In genomic region chr12:130031571-130032189, GRCh38 we compare ENCODE assay signal across 8 cellular contexts.
DNase-seq lines count a peak whose midpoint lies in the region; ATAC-seq and TF ChIP-seq lines count a peak whose summit lies in the region.

No MANE protein-coding gene starts in this region.

- H3K27me3 ChIP-seq in gastrocnemius medialis (peaks cover 0 to 8% (median 0%) of the 10 kb centered on the region in 3 donors), sigmoid colon (peaks cover 0 to 56% (median 0%) of the 10 kb centered on the region in 3 donors)

- H3K79me2 ChIP-seq in OCI-LY7 (ENCODE audit: insufficient read depth, low read depth, low read length) = no peaks in the 10 kb centered on the region

- H3K4me3 ChIP-seq in OCI-LY7 (ENCODE audit: low read depth, low read length, poor library complexity, severe bottlenecking) = no peak overlapping the region
- H3K4me3 ChIP-seq in gastrocnemius medialis = no peak overlapping the region
- H3K4me3 ChIP-seq in sigmoid colon = no peak overlapping the region

- no peak for TF ChIP-seq EP300 in sigmoid colon (IDR thresholded peaks at IDR 0.05)

- H3K4me2 ChIP-seq in OCI-LY7 (ENCODE audit: low read length) = no peak overlapping the region

- H3K9me3 ChIP-seq in OCI-LY7 (ENCODE audit: low read length) = no peaks in the 10 kb centered on the region
- no peaks in the 10 kb centered on the region for H3K9me3 ChIP-seq in gastrocnemius medialis
- H3K9me3 ChIP-seq in sigmoid colon = no peaks in the 10 kb centered on the region

- no peak for TF ChIP-seq POLR2A in gastrocnemius medialis (IDR thresholded peaks at IDR 0.05)
- no peak for TF ChIP-seq POLR2A in sigmoid colon (IDR thresholded peaks at IDR 0.05)

- no peaks in the 10 kb centered on the region for H3K4me1 ChIP-seq in OCI-LY7 (ENCODE audit: insufficient read depth, low read length, poor library complexity, severe bottlenecking)
- H3K4me1 ChIP-seq in gastrocnemius medialis = no peaks in the 10 kb centered on the region
- no peaks in the 10 kb centered on the region for H3K4me1 ChIP-seq in sigmoid colon

- H2AFZ ChIP-seq in OCI-LY7 (ENCODE audit: low read length) = no peak overlapping the region

- in situ Hi-C loops in gastrocnemius medialis (cut with MboI; ENCODE audit: low sequenced_read_pairs in 4 of 4) = loop anchor here in 2 of 4 donors (10.0 to 25.0 kb wide), 2 partner anchors 313 to 706 kb away; no protein-coding TSS in a partner anchor

- H3K4me3 Mint-ChIP-seq in activated T-helper 1 cell treated with anti-CD3 and anti-CD28 coated beads, Interleukin-12 subunit alpha, Interleukin-12 subunit beta, Interleukin-2, Interleukin-4 antibody, amounts not matched to agents 30 ng/mL and 10 ng/mL and 1 ng/mL, durations not matched to agents 14 hours and 24 hours and 36 hours = no peak overlapping the region

- intact Hi-C loops in OCI-LY7 (cut with micrococcal nuclease; ENCODE audit: unreplicated experiment) = no loop called here
- intact Hi-C loops in activated T-helper 1 cell treated with anti-CD3 and anti-CD28 coated beads, Interleukin-12 subunit alpha, Interleukin-12 subunit beta, Interleukin-2, Interleukin-4 antibody, amounts not matched to agents 30 ng/mL and 10 ng/mL and 1 ng/mL, durations not matched to agents 14 hours and 24 hours and 36 hours (cut with micrococcal nuclease) = loop anchor here (1.0 kb wide), 1 partner anchor 304 kb away; no protein-coding TSS in a partner anchor
- intact Hi-C loops in head of caudate nucleus (cut with DNase I) = no loop called here
- intact Hi-C loops in gastrocnemius medialis (cut with DNase I; ENCODE audit: low total_unique reads) = no loop called here
- intact Hi-C loops in sigmoid colon (cut with DNase I) = no loop called here

- CTCF ChIA-PET in OCI-LY7 (lab: Charles Lee; ENCODE audit: unreplicated experiment) = interaction anchor here (0.6 kb wide), 1 partner anchor 218 kb away, joined by 3 read pairs; no protein-coding TSS in a partner anchor

- no peaks in the 10 kb centered on the region for H3K4me1 Mint-ChIP-seq in activated T-helper 1 cell treated with anti-CD3 and anti-CD28 coated beads, Interleukin-12 subunit alpha, Interleukin-12 subunit beta, Interleukin-2, Interleukin-4 antibody, amounts not matched to agents 30 ng/mL and 10 ng/mL and 1 ng/mL, durations not matched to agents 14 hours and 24 hours and 36 hours (ENCODE audit: low read depth)

- H3K36me3 ChIP-seq in OCI-LY7 (ENCODE audit: insufficient read depth, low read length) (no peaks in the 10 kb centered on the region), gastrocnemius medialis (no peaks in the 10 kb centered on the region), sigmoid colon (no peaks in the 10 kb centered on the region)

- TF ChIP-seq CTCF in OCI-LY7 (conservative IDR thresholded peaks at IDR 0.05; ENCODE audit: low read length) (peak; percentile 99), gastrocnemius medialis (IDR thresholded peaks at IDR 0.05 in 4 of 5, conservative IDR thresholded peaks at IDR 0.05 in 1 of 5) (peak in 3 of 5 experiments; percentile 33 to 62 (median 49)), sigmoid colon (IDR thresholded peaks at IDR 0.05) (peak in 2 of 4 experiments; percentile 35 to 70)

- POLR2A ChIA-PET in OCI-LY7 (lab: Charles Lee) = interaction anchor here (0.6 kb wide), 1 partner anchor 229 kb away, joined by 3 read pairs; no protein-coding TSS in a partner anchor

- H3K27ac ChIP-seq in OCI-LY7 (ENCODE audit: low read depth, low read length, poor library complexity, severe bottlenecking) (no peak overlapping the region), gastrocnemius medialis (no peak overlapping the region), sigmoid colon (no peak overlapping the region)

- H4K20me1 ChIP-seq in OCI-LY7 (ENCODE audit: insufficient read depth, low read length) = no peaks in the 10 kb centered on the region

- H3K36me3 Mint-ChIP-seq in activated T-helper 1 cell treated with anti-CD3 and anti-CD28 coated beads, Interleukin-12 subunit alpha, Interleukin-12 subunit beta, Interleukin-2, Interleukin-4 antibody, amounts not matched to agents 30 ng/mL and 10 ng/mL and 1 ng/mL, durations not matched to agents 14 hours and 24 hours and 36 hours (ENCODE audit: low read depth) = no peaks in the 10 kb centered on the region

- H3K27ac Mint-ChIP-seq in activated T-helper 1 cell treated with anti-CD3 and anti-CD28 coated beads, Interleukin-12 subunit alpha, Interleukin-12 subunit beta, Interleukin-2, Interleukin-4 antibody, amounts not matched to agents 30 ng/mL and 10 ng/mL and 1 ng/mL, durations not matched to agents 14 hours and 24 hours and 36 hours = no peak overlapping the region

- ATAC-seq in HG02852 (IDR thresholded peaks at IDR 0.05; ENCODE audit: unreplicated experiment) (peak; percentile 64), gastrocnemius medialis (no peak)

- BruUV-seq in OCI-LY7 (replicated peaks; lab: Mats Ljungman, UMichigan) = no TSS peak

- no peaks in the 10 kb centered on the region for H3K9me2 ChIP-seq in OCI-LY7 (ENCODE audit: insufficient read depth, low read length)

- WGBS in sigmoid colon, 2 donors = 8 to 14% methylated on average over 12 of the region's 12 CpGs

- no peaks in the 10 kb centered on the region for H3K9me3 Mint-ChIP-seq in activated T-helper 1 cell treated with anti-CD3 and anti-CD28 coated beads, Interleukin-12 subunit alpha, Interleukin-12 subunit beta, Interleukin-2, Interleukin-4 antibody, amounts not matched to agents 30 ng/mL and 10 ng/mL and 1 ng/mL, durations not matched to agents 14 hours and 24 hours and 36 hours

- DNase-seq in NCI-H510A treated with DMSO at 0.1 percent for 48 hours (lab: John Stamatoyannopoulos, UW) = peak; percentile 77
- DNase-seq in NCI-H510A (lab: John Stamatoyannopoulos, UW) = no peak
- DNase-seq in OCI-LY7 (ENCODE audit: low spot score) = peak; percentile 56
- peak; percentile 45 for DNase-seq in activated T-helper 1 cell treated with anti-CD3 and anti-CD28 coated beads, Interleukin-12 subunit alpha, Interleukin-12 subunit beta, Interleukin-2, Interleukin-4 antibody, amounts not matched to agents 30 ng/mL and 10 ng/mL and 1 ng/mL, durations not matched to agents 14 hours and 24 hours and 36 hours (ENCODE audit: low spot score)
- peak in 41 of 42 donors; percentile 51 to 92 (median 81) for DNase-seq in head of caudate nucleus
- no peak for DNase-seq in gastrocnemius medialis
- no peak for DNase-seq in sigmoid colon

- no peaks in the 10 kb centered on the region for H3K27me3 Mint-ChIP-seq in activated T-helper 1 cell treated with anti-CD3 and anti-CD28 coated beads, Interleukin-12 subunit alpha, Interleukin-12 subunit beta, Interleukin-2, Interleukin-4 antibody, amounts not matched to agents 30 ng/mL and 10 ng/mL and 1 ng/mL, durations not matched to agents 14 hours and 24 hours and 36 hours (ENCODE audit: insufficient read depth)

Comparison
In these comparisons a context has a peak if more than half of its experiments do, and no peak if none do; other contexts are left out.
1. DNase-seq: peak in NCI-H510A treated with DMSO at 0.1 percent for 48 hours (single experiment), OCI-LY7 (single experiment), activated T-helper 1 cell treated with anti-CD3 and anti-CD28 coated beads, Interleukin-12 subunit alpha, Interleukin-12 subunit beta, Interleukin-2, Interleukin-4 antibody, amounts not matched to agents 30 ng/mL and 10 ng/mL and 1 ng/mL, durations not matched to agents 14 hours and 24 hours and 36 hours (single experiment) and head of caudate nucleus (41 of 42); none in NCI-H510A (single experiment), gastrocnemius medialis (0 of 2) and sigmoid colon (single experiment).